13 cellular contexts compared by ENCODE assay signal in genomic region chr16:49283376-49284049, GRCh38. TPM values are rescaled to one million over a fixed set of nuclear protein-coding genes. Genes with fewer than 3 reads are reported as not detected.
DNase-seq lines count a peak whose midpoint lies in the region; ATAC-seq and TF ChIP-seq lines count a peak whose summit lies in the region.
"Had no signal": no experiment of that assay in that cellular context is flagged by ENCODE, and none has a peak within 500 bp of the region (broad histone marks: within the 10 kb centered on the region; RNA-seq: fewer than 3 reads in every experiment).

No MANE protein-coding gene starts in this region.

- H4K91ac ChIP-seq in H9 (ENCODE audit: insufficient read length, low read depth, low read length): no peak overlapping the region

- no peaks in the 10 kb centered on the region for H3K79me2 ChIP-seq in H9 (ENCODE audit: insufficient read depth, low read length)

- no peak overlapping the region for H3K27ac Mint-ChIP-seq in H9
- no peak overlapping the region for H3K27ac Mint-ChIP-seq in nephron progenitor cell
- H3K27ac Mint-ChIP-seq in CD8-positive, alpha-beta memory T cell: no peak overlapping the region

- H2AFZ ChIP-seq in H9 (ENCODE audit: low read length): no peak overlapping the region

- H3K18ac ChIP-seq in H9 (ENCODE audit: insufficient read length, low read depth, low read length): no peak overlapping the region

- H4K8ac ChIP-seq in H9 (replicated peaks; ENCODE audit: insufficient read length, low read depth, low read length): no peak overlapping the region

- no peak overlapping the region for H2BK5ac ChIP-seq in H9 (ENCODE audit: insufficient read length, low read length)

- peaks cover 26% of the 10 kb centered on the region for H3K23me2 ChIP-seq in H9 (ENCODE audit: insufficient read length, low read depth, low read length, poor library complexity, severe bottlenecking)

- H3K36me3 Mint-ChIP-seq in H9 (ENCODE audit: insufficient read depth in 1 of 3, low read depth in 3 of 3) (no peaks in the 10 kb centered on the region), nephron progenitor cell (ENCODE audit: low read depth) (no peaks in the 10 kb centered on the region)
- H3K36me3 Mint-ChIP-seq in CD8-positive, alpha-beta memory T cell: no peaks in the 10 kb centered on the region

- DNase-seq in COLO668 (lab: John Stamatoyannopoulos, UW; ENCODE audit: unreplicated experiment): peak; percentile 13
- no peak for DNase-seq in H9
- no peak for DNase-seq in coronary artery (ENCODE audit: low spot score)
- DNase-seq in nephron progenitor cell: peak; percentile 5
- no peak for DNase-seq in NCI-H2196 treated with DMSO at 0.1 percent for 48 hours (lab: John Stamatoyannopoulos, UW; ENCODE audit: unreplicated experiment)
- no peak for DNase-seq in CD8-positive, alpha-beta memory T cell
- DNase-seq: activated CD4-positive, CD25-positive, alpha-beta regulatory T cell; kidney; OCI-M1; spleen had no signal

- peaks cover 48% of the 10 kb centered on the region for H3K27me3 ChIP-seq in H9 (ENCODE audit: insufficient read depth, low read length)
- peaks cover 14% of the 10 kb centered on the region for H3K27me3 ChIP-seq in CD8-positive, alpha-beta memory T cell (ENCODE audit: insufficient read depth, low read length, poor library complexity, severe bottlenecking)

- no peak for ATAC-seq in GM21515 (IDR thresholded peaks at IDR 0.05; ENCODE audit: unreplicated experiment)

- H3K23ac ChIP-seq in H9 (ENCODE audit: insufficient read length, low read depth, low read length): no peak overlapping the region

- no peak overlapping the region for H3K4ac ChIP-seq in H9 (ENCODE audit: low read depth, low read length)

- no peak overlapping the region for H2BK120ac ChIP-seq in H9 (ENCODE audit: low read depth, low read length, poor library complexity, severe bottlenecking)

- H3K14ac ChIP-seq in H9 (ENCODE audit: insufficient read depth, low read length): no peak overlapping the region

- H2AK5ac ChIP-seq in H9 (ENCODE audit: insufficient read length, low read length): no peak overlapping the region

- peak overlapping the region; percentile 68 for H3K4me3 ChIP-seq in coronary artery
- no peak overlapping the region for H3K4me3 ChIP-seq in CD8-positive, alpha-beta memory T cell (ENCODE audit: low read length)

- peak overlapping the region; percentile 72 for H3K4me2 ChIP-seq in H9 (ENCODE audit: insufficient read depth, insufficient read length, low read length)

- H2BK12ac ChIP-seq in H9 (ENCODE audit: insufficient read length, low read depth, low read length): no peak overlapping the region

- TF ChIP-seq CTCF in H9 (conservative IDR thresholded peaks at IDR 0.05) (no peak), coronary artery (IDR thresholded peaks at IDR 0.05) (no peak), nephron progenitor cell (IDR thresholded peaks at IDR 0.05) (no peak)

- no peak overlapping the region for H2BK20ac ChIP-seq in H9 (ENCODE audit: low read depth, low read length, poor library complexity, severe bottlenecking)

- H3K27ac ChIP-seq in H9 (ENCODE audit: insufficient read length, low read depth, low read length): no peak overlapping the region
- H3K27ac ChIP-seq in coronary artery: no peak overlapping the region
- no peak overlapping the region for H3K27ac ChIP-seq in CD8-positive, alpha-beta memory T cell (ENCODE audit: low read depth, low read length)
- H3K27ac ChIP-seq: spleen, thoracic aorta had no signal

- no peaks in the 10 kb centered on the region for H4K20me1 ChIP-seq in H9 (ENCODE audit: control insufficient read depth, insufficient read depth, insufficient read length)

- no peak overlapping the region for H3K56ac ChIP-seq in H9 (ENCODE audit: insufficient read length, low read depth, low read length)

- H4K5ac ChIP-seq in H9 (ENCODE audit: insufficient read length, low read depth, low read length): no peak overlapping the region

- CTCF ChIA-PET in CD8-positive, alpha-beta memory T cell (lab: Charles Lee): no interaction called here

- no peak overlapping the region for H3K9ac ChIP-seq in H9 (ENCODE audit: extremely low read depth, insufficient read length, low read length)

- POLR2A ChIA-PET in CD8-positive, alpha-beta memory T cell (lab: Charles Lee): no interaction called here

- H3K4me3 Mint-ChIP-seq in H9: peak overlapping the region; percentile 69 to 78
- H3K4me3 Mint-ChIP-seq in nephron progenitor cell: peak overlapping the region; percentile 64
- peak overlapping the region in 1 of 7 donors; percentile 32 for H3K4me3 Mint-ChIP-seq in CD8-positive, alpha-beta memory T cell

- peaks cover 0 to 6% of the 10 kb centered on the region in 2 experiments; a peak in 1 of 5 replicates for H3K9me3 Mint-ChIP-seq in H9
- no peaks in the 10 kb centered on the region for H3K9me3 Mint-ChIP-seq in nephron progenitor cell
- peaks cover 0 to 12% (median 8%) of the 10 kb centered on the region in 5 donors for H3K9me3 Mint-ChIP-seq in CD8-positive, alpha-beta memory T cell
- H3K9me3 Mint-ChIP-seq: neural crest cell had no signal

- peaks cover 75% of the 10 kb centered on the region for H3K27me3 Mint-ChIP-seq in H9 (ENCODE audit: low read depth)
- peaks cover 93% of the 10 kb centered on the region for H3K27me3 Mint-ChIP-seq in nephron progenitor cell (ENCODE audit: low read depth, poor library complexity)
- peaks cover 31 to 57% of the 10 kb centered on the region in 2 donors for H3K27me3 Mint-ChIP-seq in CD8-positive, alpha-beta memory T cell

- no peaks in the 10 kb centered on the region for H3K4me1 ChIP-seq in H9 (ENCODE audit: insufficient read depth, low read length)
- H3K4me1 ChIP-seq in CD8-positive, alpha-beta memory T cell (ENCODE audit: insufficient read depth, low read length): no peaks in the 10 kb centered on the region

- H3K4me1 Mint-ChIP-seq in H9 (peaks cover 34 to 44% of the 10 kb centered on the region in 2 experiments), nephron progenitor cell (peaks cover 45% of the 10 kb centered on the region)
- H3K4me1 Mint-ChIP-seq in CD8-positive, alpha-beta memory T cell: peaks cover 4 to 10% (median 5%) of the 10 kb centered on the region in 3 donors

- H2BK15ac ChIP-seq in H9 (ENCODE audit: low read depth, low read length): no peak overlapping the region

- no peak overlapping the region for H3T11ph ChIP-seq in H9 (ENCODE audit: low read length)

- no peaks in the 10 kb centered on the region for H3K79me1 ChIP-seq in H9 (ENCODE audit: insufficient read depth, low read depth, low read length, poor library complexity, severe bottlenecking)

- no CpG with 5 or more reads among the region's 25 CpGs for WGBS in H9 (ENCODE audit: extremely low coverage, insufficient read length, low lambda C conversion rate)

- no peaks in the 10 kb centered on the region for H3K9me3 ChIP-seq in H9 (ENCODE audit: control insufficient read depth, low read depth, low read length)
- H3K9me3 ChIP-seq in CD8-positive, alpha-beta memory T cell (ENCODE audit: low read length): no peaks in the 10 kb centered on the region
- H3K9me3 ChIP-seq: thoracic aorta had no signal

- H3K36me3 ChIP-seq in CD8-positive, alpha-beta memory T cell (ENCODE audit: insufficient read depth, low read length): no peaks in the 10 kb centered on the region
- H3K36me3 ChIP-seq: spleen, thoracic aorta had no signal

RNA-seq across cellular contexts. Expression of gene CBLN1, which starts 1.9 kb away (rescaled TPM):
- total RNA-seq in H9 (2021): 4.7 and 5.6 TPM in 2 replicates
- total RNA-seq in CD8-positive, alpha-beta memory T cell: not detected
- not detected for polyA plus RNA-seq in CD8-positive, alpha-beta memory T cell
- total RNA-seq: spleen had no signal

Comparison
In these comparisons a context has a peak if more than half of its experiments do, and no peak if none do; other contexts are left out.
1. DNase-seq: peak in COLO668 (single experiment) and nephron progenitor cell (single experiment); none in H9 (single experiment), coronary artery (single experiment), NCI-H2196 treated with DMSO at 0.1 percent for 48 hours (single experiment) and CD8-positive, alpha-beta memory T cell (0 of 5).